37 cellular contexts compared by ENCODE assay signal in genomic region chr15:49066374-49066773, GRCh38.
"Had no signal": no experiment of that assay in that cellular context is flagged by ENCODE, and none has a peak within 500 bp of the region (broad histone marks: within the 10 kb centered on the region; RNA-seq: fewer than 3 reads in every experiment).

No MANE protein-coding gene starts in this region.

- H3K9me3 ChIP-seq: ascending aorta, MG63, Peyer's patch, SJSA1 had no signal

- H3K9me3 Mint-ChIP-seq: activated naive CD4-positive, alpha-beta T cell treated with anti-CD3 and anti-CD28 coated beads, Interleukin-2, amount 50 U/mL, for 24 hours; activated naive CD8-positive, alpha-beta T cell treated with anti-CD3 and anti-CD28 coated beads, Interleukin-2, amount 10 ng/mL, durations not matched to agents 7 days and 5 days had no signal

- ATAC-seq: activated CD8-positive, alpha-beta memory T cell treated with anti-CD3 and anti-CD28 coated beads, Interleukin-2, amount 10 ng/mL, durations not matched to agents 7 days and 5 days; PC-3 had no signal

- H3K4me3 Mint-ChIP-seq: activated CD4-positive, alpha-beta memory T cell treated with anti-CD3 and anti-CD28 coated beads, Interleukin-2, amount 10 ng/mL, durations not matched to agents 7 days and 5 days; activated CD8-positive, alpha-beta memory T cell treated with anti-CD3 and anti-CD28 coated beads, Interleukin-2, amount 10 ng/mL, durations not matched to agents 7 days and 5 days; activated naive CD4-positive, alpha-beta T cell treated with anti-CD3 and anti-CD28 coated beads, Interleukin-2, amount 50 U/mL, for 24 hours; activated naive CD8-positive, alpha-beta T cell treated with anti-CD3 and anti-CD28 coated beads, Interleukin-2, amount 10 ng/mL, durations not matched to agents 7 days and 5 days had no signal

- H3K27ac ChIP-seq: ascending aorta, cardiac muscle cell, Peyer's patch, SJSA1, VCaP had no signal

- H3K27me3 Mint-ChIP-seq: activated naive CD4-positive, alpha-beta T cell treated with anti-CD3 and anti-CD28 coated beads, Interleukin-2, amount 50 U/mL, for 24 hours had no signal

- H3K27me3 ChIP-seq: ascending aorta, cardiac muscle cell, Peyer's patch had no signal

- H3K36me3 Mint-ChIP-seq: activated naive CD8-positive, alpha-beta T cell treated with anti-CD3 and anti-CD28 coated beads, Interleukin-2, amount 10 ng/mL, durations not matched to agents 7 days and 5 days had no signal

- H3K4me1 Mint-ChIP-seq: activated naive CD8-positive, alpha-beta T cell treated with anti-CD3 and anti-CD28 coated beads, Interleukin-2, amount 10 ng/mL, durations not matched to agents 7 days and 5 days had no signal

- H3K27ac Mint-ChIP-seq: activated CD4-positive, alpha-beta memory T cell treated with anti-CD3 and anti-CD28 coated beads, Interleukin-2, amount 10 ng/mL, durations not matched to agents 7 days and 5 days; activated CD8-positive, alpha-beta memory T cell treated with anti-CD3 and anti-CD28 coated beads, Interleukin-2, amount 10 ng/mL, durations not matched to agents 7 days and 5 days; activated naive CD4-positive, alpha-beta T cell treated with anti-CD3 and anti-CD28 coated beads, Interleukin-2, amount 50 U/mL, for 24 hours; activated naive CD8-positive, alpha-beta T cell treated with anti-CD3 and anti-CD28 coated beads, Interleukin-2, amount 10 ng/mL, durations not matched to agents 7 days and 5 days; activated T-helper 2 cell treated with anti-CD3 and anti-CD28 coated beads, Interferon-gamma antibody, Interleukin-2, Interleukin-4, amounts not matched to agents 10 μg/mL and 5 μg/mL and 100 μg/mL, durations not matched to agents 14 hours and 24 hours and 36 hours had no signal

- H3K4me3 ChIP-seq: ascending aorta, cardiac muscle cell, MG63, Peyer's patch, SJSA1 had no signal

- H3K4me1 ChIP-seq: ascending aorta, Peyer's patch, SJSA1 had no signal

- H3K36me3 ChIP-seq: ascending aorta, cardiac muscle cell, MG63, Peyer's patch, SJSA1 had no signal

- DNase-seq: activated CD4-positive, alpha-beta memory T cell treated with anti-CD3 and anti-CD28 coated beads, Interleukin-2, amount 10 ng/mL, durations not matched to agents 7 days and 5 days; activated CD4-positive, alpha-beta T cell treated with anti-CD3 and anti-CD28 coated beads for 1 hour; activated CD4-positive, alpha-beta T cell treated with anti-CD3 and anti-CD28 coated beads for 48 hours; activated CD4-positive, CD25-positive, alpha-beta regulatory T cell; activated CD8-positive, alpha-beta memory T cell treated with anti-CD3 and anti-CD28 coated beads for 24 hours; activated CD8-positive, alpha-beta memory T cell treated with anti-CD3 and anti-CD28 coated beads, Interleukin-2, amount 10 ng/mL, durations not matched to agents 7 days and 5 days; activated CD8-positive, alpha-beta memory T cell treated with anti-CD3 and anti-CD28 coated beads, Interleukin-2, amount 50 U/mL, for 48 hours; activated gamma-delta T cell; activated naive CD4-positive, alpha-beta T cell treated with Interleukin-2 at 50 U/mL for 16 hours; activated naive CD8-positive, alpha-beta T cell treated with anti-CD3 and anti-CD28 coated beads, Interleukin-2, amount 10 ng/mL, durations not matched to agents 7 days and 5 days; activated T-cell treated with anti-CD3 and anti-CD28 coated beads, Interleukin-2, amount 50 U/mL, for 1 hour; amygdala; MG63; NCI-H1048; NCI-H1105 treated with DMSO at 0.1 percent for 48 hours; NCI-H1436; NCI-H1694; NCI-H1930; NCI-H2081 treated with DMSO at 0.1 percent for 48 hours; NCI-H345; NCI-H510A; NCI-H526; NCI-H748 treated with DMSO at 0.1 percent for 48 hours; NK-92 treated with Interleukin-12 subunit alpha and Interleukin-12 subunit beta, amount 100 ng/mL, for 24 hours; PC-3; Peyer's patch; RPMI8226; SHP77 treated with DMSO at 0.1 percent for 48 hours; SW 1271; T-helper 1 cell; T-helper 9 cell had no signal
